Comparison of ENCODE assay signal across 2 cellular contexts in the genomic region with DNA sequence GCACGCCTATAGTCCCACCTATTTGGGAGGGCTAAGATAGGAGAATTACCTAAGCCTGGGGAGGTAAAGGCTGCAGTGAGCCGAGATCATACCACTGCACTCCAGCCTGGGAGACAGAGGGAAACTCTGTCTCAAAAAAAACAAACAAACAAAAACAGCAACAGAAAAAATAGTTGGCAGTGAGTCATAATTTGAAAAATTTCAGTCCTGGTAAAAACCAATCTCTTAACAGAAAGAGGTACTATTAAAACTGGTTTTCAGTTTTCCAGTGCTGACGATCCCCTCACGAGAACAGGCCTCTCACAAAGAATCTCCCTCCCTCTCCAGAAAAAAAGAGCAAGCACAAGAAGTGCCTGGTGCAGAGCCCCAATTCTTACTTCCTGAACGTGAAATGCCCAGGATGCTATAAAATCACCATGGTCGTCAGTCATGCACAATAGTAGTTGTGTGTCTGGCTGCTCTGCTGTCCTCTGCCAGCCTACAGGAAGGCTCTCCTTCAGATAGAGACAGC.
TF ChIP-seq lines count a peak whose summit lies in the region.

No MANE protein-coding gene starts in this region.

TF ChIP-seq in H1, 55 proteins besides CTCF, POLR2A, EP300 and RAD21 (continued from another document):
- TF ChIP-seq HDAC6 (IDR thresholded peaks at IDR 0.05; ENCODE audit: low read depth, low read length) = no peak
- TF ChIP-seq CTBP2 (IDR thresholded peaks at IDR 0.05; ENCODE audit: borderline replicate concordance, insufficient read depth, insufficient read length, low read length) = no peak
- no peak for TF ChIP-seq ZNF274 (IDR thresholded peaks at IDR 0.05; ENCODE audit: borderline replicate concordance, extremely low read depth, low read length)
- TF ChIP-seq NANOG (IDR thresholded peaks at IDR 0.05; ENCODE audit: insufficient read depth, low read depth, low read length, poor library complexity, severe bottlenecking) = no peak
- no peak for TF ChIP-seq SIX5 (IDR thresholded peaks at IDR 0.05; ENCODE audit: low read depth, low read length)
- no peak for TF ChIP-seq NRF1 (IDR thresholded peaks at IDR 0.05; ENCODE audit: low read depth, low read length)
- TF ChIP-seq CBX5 (IDR thresholded peaks at IDR 0.05; ENCODE audit: low read depth, low read length) = no peak
- TF ChIP-seq POLR2AphosphoS5 (IDR thresholded peaks at IDR 0.05; ENCODE audit: low read depth, low read length) = no peak
- no peak for TF ChIP-seq SAP30 (IDR thresholded peaks at IDR 0.05; ENCODE audit: insufficient read depth, insufficient replicate concordance, low read length)
- TF ChIP-seq ATF2 (IDR thresholded peaks at IDR 0.05; ENCODE audit: low read length) = no peak
- TF ChIP-seq RBBP5 (IDR thresholded peaks at IDR 0.05; ENCODE audit: borderline replicate concordance, low read depth, low read length) = no peak
- no peak for TF ChIP-seq JUND (IDR thresholded peaks at IDR 0.05; ENCODE audit: low read length)
- TF ChIP-seq YY1 (IDR thresholded peaks at IDR 0.05; ENCODE audit: low read depth, low read length) = no peak
- TF ChIP-seq HDAC2 (IDR thresholded peaks at IDR 0.05; ENCODE audit: borderline replicate concordance in 1 of 2, low read depth in 2 of 2, low read length in 2 of 2) = no peak
- no peak for TF ChIP-seq SIRT6 (IDR thresholded peaks at IDR 0.05; ENCODE audit: low read length)
- no peak for TF ChIP-seq BCL11A (IDR thresholded peaks at IDR 0.05; ENCODE audit: low read depth in 2 of 2, low read length in 2 of 2)
- TF ChIP-seq POU5F1 (IDR thresholded peaks at IDR 0.05; ENCODE audit: low read depth, low read length) = no peak

TF ChIP-seq in HEK293T, 16 proteins besides CTCF, POLR2A, EP300 and RAD21 (continued from another document):
- no peak for TF ChIP-seq NFRKB (IDR thresholded peaks at IDR 0.05)
- no peak for TF ChIP-seq ARNT (IDR thresholded peaks at IDR 0.05)
- TF ChIP-seq CTBP1 (IDR thresholded peaks at IDR 0.05; ENCODE audit: borderline replicate concordance) = no peak
- TF ChIP-seq, protein P1, sequence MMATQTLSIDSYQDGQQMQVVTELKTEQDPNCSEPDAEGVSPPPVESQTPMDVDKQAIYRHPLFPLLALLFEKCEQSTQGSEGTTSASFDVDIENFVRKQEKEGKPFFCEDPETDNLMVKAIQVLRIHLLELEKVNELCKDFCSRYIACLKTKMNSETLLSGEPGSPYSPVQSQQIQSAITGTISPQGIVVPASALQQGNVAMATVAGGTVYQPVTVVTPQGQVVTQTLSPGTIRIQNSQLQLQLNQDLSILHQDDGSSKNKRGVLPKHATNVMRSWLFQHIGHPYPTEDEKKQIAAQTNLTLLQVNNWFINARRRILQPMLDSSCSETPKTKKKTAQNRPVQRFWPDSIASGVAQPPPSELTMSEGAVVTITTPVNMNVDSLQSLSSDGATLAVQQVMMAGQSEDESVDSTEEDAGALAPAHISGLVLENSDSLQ (IDR thresholded peaks at IDR 0.05) = no peak
- TF ChIP-seq TARDBP (IDR thresholded peaks at IDR 0.05) = no peak
- TF ChIP-seq L3MBTL2 (conservative IDR thresholded peaks at IDR 0.05) = no peak
